Comparison of ENCODE assay signal across 8 cellular contexts in the genomic region with DNA sequence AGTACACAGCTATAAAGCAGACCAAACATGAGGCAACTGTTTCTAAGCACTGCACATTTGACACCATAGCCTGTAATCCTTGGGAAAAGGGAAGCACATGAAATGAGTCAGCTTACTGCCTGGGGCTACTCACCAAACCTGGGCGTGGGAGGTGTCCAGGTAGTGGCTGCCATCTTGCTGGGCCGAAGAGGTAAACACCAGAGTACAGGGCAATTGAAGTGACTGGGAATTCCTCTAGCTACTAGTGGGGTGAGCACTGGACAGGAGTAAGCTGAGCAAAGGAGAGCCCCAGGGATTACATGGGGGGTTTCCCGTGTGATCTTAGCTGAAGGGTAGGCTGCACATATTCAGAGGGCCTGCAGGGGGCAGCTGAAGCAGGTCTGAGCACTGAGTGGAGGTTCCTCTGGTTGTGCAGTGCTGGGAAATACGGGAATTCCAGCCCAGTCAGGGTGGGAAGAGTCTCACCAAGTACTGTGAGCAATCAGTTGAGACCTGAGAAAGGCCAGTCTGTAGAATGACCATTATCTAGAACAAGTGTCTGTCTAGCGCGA.
DNase-seq lines count a peak whose midpoint lies in the region; ATAC-seq and TF ChIP-seq lines count a peak whose summit lies in the region.

No MANE protein-coding gene starts in this region.

- H3K36me3 ChIP-seq in H7 (replicated peaks; ENCODE audit: control insufficient read depth, insufficient read depth, low read length): no peaks in the 10 kb centered on the region
- no peaks in the 10 kb centered on the region for H3K36me3 ChIP-seq in PC-3 (ENCODE audit: low read depth, low read length)
- no peaks in the 10 kb centered on the region for H3K36me3 ChIP-seq in left ventricle myocardium inferior

- no peaks in the 10 kb centered on the region for H3F3A ChIP-seq in PC-3 (ENCODE audit: low read length, unreplicated experiment)

- H3K4me1 ChIP-seq in PC-3 (ENCODE audit: insufficient read depth, low read length): peaks cover 14% of the 10 kb centered on the region
- peaks cover 44% of the 10 kb centered on the region for H3K4me1 ChIP-seq in left ventricle myocardium inferior

- H3K27me3 ChIP-seq in H7 (ENCODE audit: control insufficient read depth, insufficient read depth, low read length): no peaks in the 10 kb centered on the region
- H3K27me3 ChIP-seq in PC-3 (ENCODE audit: low read length): peaks cover 20% of the 10 kb centered on the region
- no peaks in the 10 kb centered on the region for H3K27me3 ChIP-seq in left ventricle myocardium inferior (ENCODE audit: low read depth)

- TF ChIP-seq CTCF in PC-3 (conservative IDR thresholded peaks at IDR 0.05; ENCODE audit: low read depth, low read length) (peak; percentile 52; the same call in 1 of the 2 replicates), left ventricle myocardium inferior (IDR thresholded peaks at IDR 0.05; ENCODE audit: borderline replicate concordance) (peak; percentile 37)

- no peaks in the 10 kb centered on the region for H3K9me2 ChIP-seq in PC-3 (replicated peaks; ENCODE audit: low read length)

- no TSS peak for BruUV-seq in PC-3 (replicated peaks; lab: Mats Ljungman, UMichigan)

- intact Hi-C loops in PC-3 (cut with micrococcal nuclease) (no loop called here), left ventricle myocardium inferior (cut with micrococcal nuclease) (no loop called here)

- no peak overlapping the region for H3K4me2 ChIP-seq in PC-3 (ENCODE audit: low read length)

- H3K9ac ChIP-seq in PC-3 (ENCODE audit: low read length): no peak overlapping the region

- H3K4me3 ChIP-seq in H7 (ENCODE audit: insufficient read depth, low read depth, low read length) (no peak overlapping the region), PC-3 (ENCODE audit: low read length) (no peak overlapping the region), left ventricle myocardium inferior (no peak overlapping the region)

- no peaks in the 10 kb centered on the region for H4K20me1 ChIP-seq in PC-3 (ENCODE audit: low read length)

- H3K9me3 ChIP-seq in PC-3 (ENCODE audit: low read length): no peaks in the 10 kb centered on the region
- no peaks in the 10 kb centered on the region for H3K9me3 ChIP-seq in left ventricle myocardium inferior (replicated peaks)

- H3K27ac ChIP-seq in PC-3 (ENCODE audit: low read length): no peak overlapping the region
- peak overlapping the region; percentile 45 for H3K27ac ChIP-seq in left ventricle myocardium inferior (replicated peaks)

- POLR2A ChIA-PET in PC-3 (lab: Charles Lee; ENCODE audit: unreplicated experiment): no interaction called here

- CTCF ChIA-PET in PC-3 (lab: Charles Lee): no interaction called here

- ATAC-seq in PC-3 (peak; percentile 53), HG03432 (IDR thresholded peaks at IDR 0.05; ENCODE audit: unreplicated experiment) (no peak)

- H2AFZ ChIP-seq in PC-3 (ENCODE audit: low read length): no peak overlapping the region

- no peaks in the 10 kb centered on the region for H3K79me2 ChIP-seq in PC-3 (ENCODE audit: low read length)

- DNase-seq in ELF-1 (ENCODE audit: low read depth, low spot score): peak; percentile 68
- peak; percentile 69 for DNase-seq in H7
- DNase-seq in PC-3: peak; percentile 74
- no peak for DNase-seq in left ventricle myocardium inferior
- DNase-seq in stimulated activated CD4-positive, alpha-beta T cell treated with anti-CD3 and anti-CD28 coated beads, Interleukin-1b, Interleukin-23, amount 100 ng/mL, for 48 hours: no peak
- no peak for DNase-seq in activated CD4-positive, alpha-beta T cell treated with anti-CD3 and anti-CD28 coated beads, Interleukin-2, amount 50 U/mL, for 1 hour
- no peak for DNase-seq in activated CD8-positive, alpha-beta memory T cell treated with anti-CD3 and anti-CD28 coated beads, Interleukin-2, amount 50 U/mL, for 48 hours

Comparison
In these comparisons a context has a peak if more than half of its experiments do, and no peak if none do; other contexts are left out.
1. DNase-seq: peak in ELF-1 (single experiment), H7 (single experiment) and PC-3 (single experiment); none in left ventricle myocardium inferior (single experiment), stimulated activated CD4-positive, alpha-beta T cell treated with anti-CD3 and anti-CD28 coated beads, Interleukin-1b, Interleukin-23, amount 100 ng/mL, for 48 hours (single experiment), activated CD4-positive, alpha-beta T cell treated with anti-CD3 and anti-CD28 coated beads, Interleukin-2, amount 50 U/mL, for 1 hour (single experiment) and activated CD8-positive, alpha-beta memory T cell treated with anti-CD3 and anti-CD28 coated beads, Interleukin-2, amount 50 U/mL, for 48 hours (single experiment).